In the genomic region with DNA sequence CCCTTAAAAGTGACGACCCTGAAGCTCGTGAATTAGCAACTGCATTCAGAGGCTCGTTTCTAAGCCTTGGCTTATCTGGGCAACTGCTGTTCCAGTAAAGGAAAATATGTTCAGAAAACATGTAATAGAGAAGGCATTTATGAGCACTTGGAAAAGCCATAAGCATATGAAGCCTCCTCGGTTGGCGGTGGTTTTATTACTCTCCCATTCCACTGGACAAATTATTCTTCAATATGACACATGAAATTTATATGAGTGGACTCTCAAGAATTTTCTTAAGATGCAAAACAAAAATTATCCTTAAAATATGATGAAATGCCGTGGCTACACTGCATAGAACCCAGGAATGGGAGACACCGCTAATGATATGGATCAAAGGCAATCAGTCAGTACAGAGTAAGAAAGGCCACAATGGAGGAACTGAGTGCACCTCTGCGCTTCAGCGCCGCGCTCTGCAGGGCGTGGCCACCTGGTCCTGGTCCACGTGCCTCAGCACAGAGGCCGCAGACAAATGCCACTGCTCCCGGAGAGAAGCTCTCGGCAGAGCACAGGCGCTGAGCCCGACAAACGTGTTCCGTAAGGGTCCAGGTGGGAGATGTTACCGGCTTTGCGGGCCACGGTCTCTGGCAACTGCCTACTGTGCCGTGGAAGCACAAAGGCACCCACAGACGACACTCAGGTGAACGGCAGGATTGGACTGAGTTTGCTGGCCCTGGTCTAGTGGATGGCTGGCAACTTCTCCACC, we compare ENCODE assay signal across 14 cellular contexts.
DNase-seq lines count a peak whose midpoint lies in the region; ATAC-seq and TF ChIP-seq lines count a peak whose summit lies in the region.
"Had no signal": no experiment of that assay in that cellular context is flagged by ENCODE, and none has a peak within 500 bp of the region (broad histone marks: within the 10 kb centered on the region; RNA-seq: fewer than 3 reads in every experiment).

No MANE protein-coding gene starts in this region.

- peaks cover 0 to 22% (median 19%) of the 10 kb centered on the region in 4 donors for H3K4me1 ChIP-seq in sigmoid colon
- no peaks in the 10 kb centered on the region for H3K4me1 ChIP-seq in CD4-positive, alpha-beta memory T cell (ENCODE audit: insufficient read depth, low read length)
- H3K4me1 ChIP-seq: Caco-2 had no signal

- POLR2A ChIA-PET in CD4-positive, alpha-beta memory T cell (lab: Charles Lee; ENCODE audit: partially characterized antibody): interaction anchor here (0.9 kb wide), 1 partner anchor 57 kb away, joined by 3 read pairs; no protein-coding TSS in a partner anchor

- H3K4me3 ChIP-seq in sigmoid colon: no peak overlapping the region
- no peak overlapping the region for H3K4me3 ChIP-seq in CD4-positive, alpha-beta memory T cell (ENCODE audit: low read length in 2 of 2)

- no peak overlapping the region for H3K27ac Mint-ChIP-seq in natural killer cell treated with Interleukin-12 subunit alpha and Interleukin-12 subunit beta and Interleukin-15 and Interleukin-18, amount 100 ng/mL, for 72 hours
- H3K27ac Mint-ChIP-seq in natural killer cell: no peak overlapping the region
- no peak overlapping the region for H3K27ac Mint-ChIP-seq in CD4-positive, alpha-beta memory T cell

- TF ChIP-seq CTCF in natural killer cell (IDR thresholded peaks at IDR 0.05) (no peak), sigmoid colon (IDR thresholded peaks at IDR 0.05) (no peak)

- CTCF ChIA-PET in CD4-positive, alpha-beta memory T cell (lab: Charles Lee; ENCODE audit: partially characterized antibody): no interaction called here

- H3K36me3 ChIP-seq in sigmoid colon: peaks cover 0 to 34% (median 4%) of the 10 kb centered on the region in 4 donors
- H3K36me3 ChIP-seq in CD4-positive, alpha-beta memory T cell (ENCODE audit: insufficient read depth, low read length): no peaks in the 10 kb centered on the region

- TF ChIP-seq POLR2A in sigmoid colon (IDR thresholded peaks at IDR 0.05): no peak

- H3K4me1 Mint-ChIP-seq in natural killer cell treated with Interleukin-12 subunit alpha and Interleukin-12 subunit beta and Interleukin-15 and Interleukin-18, amount 100 ng/mL, for 72 hours (ENCODE audit: low read depth in 2 of 2): no peaks in the 10 kb centered on the region
- no peaks in the 10 kb centered on the region for H3K4me1 Mint-ChIP-seq in natural killer cell
- peaks cover 0 to 2% (median 0%) of the 10 kb centered on the region in 4 donors for H3K4me1 Mint-ChIP-seq in CD4-positive, alpha-beta memory T cell

- no peak for TF ChIP-seq EP300 in sigmoid colon (IDR thresholded peaks at IDR 0.05)

- no peaks in the 10 kb centered on the region for H3K9me3 Mint-ChIP-seq in natural killer cell treated with Interleukin-12 subunit alpha and Interleukin-12 subunit beta and Interleukin-15 and Interleukin-18, amount 100 ng/mL, for 72 hours
- no peaks in the 10 kb centered on the region for H3K9me3 Mint-ChIP-seq in natural killer cell
- no peaks in the 10 kb centered on the region for H3K9me3 Mint-ChIP-seq in CD4-positive, alpha-beta memory T cell

- 93 to 94% methylated on average over 26 of the region's 26 CpGs for WGBS in sigmoid colon, 2 donors

- no peaks in the 10 kb centered on the region for H3K27me3 Mint-ChIP-seq in natural killer cell treated with Interleukin-12 subunit alpha and Interleukin-12 subunit beta and Interleukin-15 and Interleukin-18, amount 100 ng/mL, for 72 hours
- no peaks in the 10 kb centered on the region for H3K27me3 Mint-ChIP-seq in natural killer cell (ENCODE audit: low read depth in 2 of 2)
- H3K27me3 Mint-ChIP-seq in CD4-positive, alpha-beta memory T cell: no peaks in the 10 kb centered on the region

- no peaks in the 10 kb centered on the region for H3K9me3 ChIP-seq in sigmoid colon
- no peaks in the 10 kb centered on the region for H3K9me3 ChIP-seq in CD4-positive, alpha-beta memory T cell (ENCODE audit: control insufficient read depth in 1 of 2, low read length in 2 of 2)
- H3K9me3 ChIP-seq: Caco-2 had no signal

- ATAC-seq in natural killer cell treated with Interleukin-12 subunit alpha and Interleukin-12 subunit beta and Interleukin-15 and Interleukin-18, amount 100 ng/mL, for 72 hours: no peak
- ATAC-seq in natural killer cell (no peak), left ventricle myocardium superior (no peak)

- H3K4me3 Mint-ChIP-seq in natural killer cell treated with Interleukin-12 subunit alpha and Interleukin-12 subunit beta and Interleukin-15 and Interleukin-18, amount 100 ng/mL, for 72 hours: no peak overlapping the region
- H3K4me3 Mint-ChIP-seq in natural killer cell: no peak overlapping the region
- H3K4me3 Mint-ChIP-seq in CD4-positive, alpha-beta memory T cell: no peak overlapping the region

- peak; percentile 32 for DNase-seq in natural killer cell treated with Interleukin-12 subunit alpha and Interleukin-12 subunit beta and Interleukin-15 and Interleukin-18, amount 100 ng/mL, for 72 hours (ENCODE audit: low spot score)
- DNase-seq in natural killer cell: no peak
- peak; percentile 28 for DNase-seq in left ventricle myocardium superior
- DNase-seq in sigmoid colon: no peak
- no peak for DNase-seq in CD4-positive, alpha-beta memory T cell
- DNase-seq in amniotic stem cell (lab: John Stamatoyannopoulos, UW): no peak
- DNase-seq in T-helper 9 cell: no peak
- DNase-seq: Caco-2, NCI-H1048, NCI-H1436 treated with DMSO at 0.1 percent for 48 hours, NCI-H2029 treated with DMSO at 0.1 percent for 48 hours, NCI-H2171 treated with DMSO at 0.1 percent for 48 hours, NCI-H774 had no signal

- H3K27ac ChIP-seq in sigmoid colon: peak overlapping the region in 3 of 4 donors; percentile 61 to 73 (median 63)
- H3K27ac ChIP-seq in CD4-positive, alpha-beta memory T cell (ENCODE audit: low read depth, low read length): no peak overlapping the region
- H3K27ac ChIP-seq: KMS-11 had no signal

- H3K27me3 ChIP-seq in sigmoid colon: no peaks in the 10 kb centered on the region
- no peaks in the 10 kb centered on the region for H3K27me3 ChIP-seq in CD4-positive, alpha-beta memory T cell (ENCODE audit: insufficient read depth, low read length)

- intact Hi-C loops in natural killer cell (cut with micrococcal nuclease): no loop called here
- intact Hi-C loops in left ventricle myocardium superior (cut with micrococcal nuclease): no loop called here
- intact Hi-C loops in sigmoid colon (cut with DNase I): no loop called here
- intact Hi-C loops in CD4-positive, alpha-beta memory T cell (cut with micrococcal nuclease): no loop called here

- H3K36me3 Mint-ChIP-seq in natural killer cell treated with Interleukin-12 subunit alpha and Interleukin-12 subunit beta and Interleukin-15 and Interleukin-18, amount 100 ng/mL, for 72 hours: no peaks in the 10 kb centered on the region
- H3K36me3 Mint-ChIP-seq in natural killer cell: no peaks in the 10 kb centered on the region
- H3K36me3 Mint-ChIP-seq in CD4-positive, alpha-beta memory T cell: peaks cover 8 to 11% of the 10 kb centered on the region in 2 donors

Comparison
In these comparisons a context has a peak if more than half of its experiments do, and no peak if none do; other contexts are left out.
1. DNase-seq: peak in natural killer cell treated with Interleukin-12 subunit alpha and Interleukin-12 subunit beta and Interleukin-15 and Interleukin-18, amount 100 ng/mL, for 72 hours (single experiment) and left ventricle myocardium superior (single experiment); none in natural killer cell (single experiment), sigmoid colon (single experiment), CD4-positive, alpha-beta memory T cell (0 of 5), amniotic stem cell (single experiment) and T-helper 9 cell (single experiment).